ENCODE assay signal across 11 cellular contexts in genomic region chr1:116673935-116674630, GRCh38.
"Had no signal": no experiment of that assay in that cellular context is flagged by ENCODE, and none has a peak within 500 bp of the region (broad histone marks: within the 10 kb centered on the region; RNA-seq: fewer than 3 reads in every experiment).

No MANE protein-coding gene starts in this region.

- H3K9me3 Mint-ChIP-seq: activated T-helper 1 cell treated with anti-CD3 and anti-CD28 coated beads, Interleukin-12 subunit alpha, Interleukin-12 subunit beta, Interleukin-2, Interleukin-4 antibody, amounts not matched to agents 30 ng/mL and 10 ng/mL and 1 ng/mL, durations not matched to agents 14 hours and 24 hours and 36 hours; endodermal cell; stimulated activated naive B cell treated with anti-CD40 and anti-IgM and Interleukin-4, amounts not matched to agents 10 μg/mL and 1 μg/mL and 100 μg/mL, for 72 hours; T-helper 2 cell treated with Interferon-gamma antibody and Interleukin-4, amounts not matched to agents 5 μg/mL and 100 μg/mL, for 36 hours had no signal

- H3K36me3 Mint-ChIP-seq: stimulated activated naive B cell treated with anti-CD40 and anti-IgM and Interleukin-4, amounts not matched to agents 10 μg/mL and 1 μg/mL and 100 μg/mL, for 72 hours had no signal

- H3K4me3 Mint-ChIP-seq: activated T-helper 1 cell treated with anti-CD3 and anti-CD28 coated beads, Interleukin-12 subunit alpha, Interleukin-12 subunit beta, Interleukin-2, Interleukin-4 antibody, amounts not matched to agents 30 ng/mL and 10 ng/mL and 1 ng/mL, durations not matched to agents 14 hours and 24 hours and 36 hours; endodermal cell; naive thymus-derived CD4-positive, alpha-beta T cell; stimulated activated naive B cell treated with anti-CD40 and anti-IgM and Interleukin-4, amounts not matched to agents 10 μg/mL and 1 μg/mL and 100 μg/mL, for 72 hours; T-helper 2 cell treated with Interferon-gamma antibody and Interleukin-4, amounts not matched to agents 5 μg/mL and 100 μg/mL, for 36 hours had no signal

- DNase-seq: activated CD4-positive, alpha-beta T cell treated with anti-CD3 and anti-CD28 coated beads, Interleukin-2, amount 50 U/mL, for 1 hour; activated naive CD4-positive, alpha-beta T cell; aorta; dorsolateral prefrontal cortex; endodermal cell; naive thymus-derived CD4-positive, alpha-beta T cell; stimulated activated CD4-positive, alpha-beta T cell treated with anti-CD3 and anti-CD28 coated beads, Interleukin-2, amount 100 ng/mL, for 48 hours; stimulated activated naive B cell treated with anti-CD40 and anti-IgM and Interleukin-4, amounts not matched to agents 10 μg/mL and 1 μg/mL and 100 μg/mL, for 72 hours; thyroid gland had no signal

- H3K4me1 Mint-ChIP-seq: naive thymus-derived CD4-positive, alpha-beta T cell had no signal

- H3K27ac Mint-ChIP-seq: activated T-helper 1 cell treated with anti-CD3 and anti-CD28 coated beads, Interleukin-12 subunit alpha, Interleukin-12 subunit beta, Interleukin-2, Interleukin-4 antibody, amounts not matched to agents 30 ng/mL and 10 ng/mL and 1 ng/mL, durations not matched to agents 14 hours and 24 hours and 36 hours; endodermal cell; naive thymus-derived CD4-positive, alpha-beta T cell; stimulated activated naive B cell treated with anti-CD40 and anti-IgM and Interleukin-4, amounts not matched to agents 10 μg/mL and 1 μg/mL and 100 μg/mL, for 72 hours; T-helper 2 cell treated with Interferon-gamma antibody and Interleukin-4, amounts not matched to agents 5 μg/mL and 100 μg/mL, for 36 hours had no signal
